In genomic region chr21:15004721-15005370, GRCh38 we compare ENCODE assay signal across 14 cellular contexts. TPM values are rescaled to one million over a fixed set of nuclear protein-coding genes. Genes with fewer than 3 reads are reported as not detected.
DNase-seq lines count a peak whose midpoint lies in the region; ATAC-seq, FAIRE-seq and TF ChIP-seq lines count a peak whose summit lies in the region.
"Had no signal": no experiment of that assay in that cellular context is flagged by ENCODE, and none has a peak within 500 bp of the region (broad histone marks: within the 10 kb centered on the region; RNA-seq: fewer than 3 reads in every experiment).

No MANE protein-coding gene starts in this region.

- H3K27ac Mint-ChIP-seq in MCF 10A (ENCODE audit: low read depth, unreplicated experiment), result no peak overlapping the region
- peak overlapping the region; percentile 59 for H3K27ac Mint-ChIP-seq in activated T-helper 1 cell treated with anti-CD3 and anti-CD28 coated beads, Interleukin-12 subunit alpha, Interleukin-12 subunit beta, Interleukin-2, Interleukin-4 antibody, amounts not matched to agents 30 ng/mL and 10 ng/mL and 1 ng/mL, durations not matched to agents 14 hours and 24 hours and 36 hours

- peak; percentile 5 for DNase-seq in MCF 10A (ENCODE audit: unreplicated experiment)
- no peak for DNase-seq in mammary epithelial cell
- DNase-seq in activated T-helper 1 cell treated with anti-CD3 and anti-CD28 coated beads, Interleukin-12 subunit alpha, Interleukin-12 subunit beta, Interleukin-2, Interleukin-4 antibody, amounts not matched to agents 30 ng/mL and 10 ng/mL and 1 ng/mL, durations not matched to agents 14 hours and 24 hours and 36 hours (ENCODE audit: low spot score), result no peak
- no peak for DNase-seq in HepG2 (ENCODE audit: low spot score)
- no peak for DNase-seq in ureter (ENCODE audit: low spot score)
- DNase-seq: activated CD4-positive, alpha-beta T cell treated with anti-CD3 and anti-CD28 coated beads for 4 hours; Calu3; GOT3; MV-4-11; OCI-M1 had no signal

- BruUV-seq in MCF 10A (replicated peaks; lab: Mats Ljungman, UMichigan), result no TSS peak
- BruUV-seq in mammary epithelial cell (replicated peaks; lab: Mats Ljungman, UMichigan), result no TSS peak
- BruUV-seq in HepG2 (replicated peaks; lab: Mats Ljungman, UMichigan), result no TSS peak

- H3K79me2 ChIP-seq in mammary epithelial cell (ENCODE audit: insufficient read depth, low read length) (peaks cover 99% of the 10 kb centered on the region), HepG2 (ENCODE audit: insufficient read depth, low read length) (peaks cover 100% of the 10 kb centered on the region)

- intact Hi-C loops in MCF 10A (cut with micrococcal nuclease) (no loop called here), mammary epithelial cell (cut with micrococcal nuclease) (no loop called here), HepG2 (cut with micrococcal nuclease; ENCODE audit: unreplicated experiment) (loop anchor here (5.0 kb wide), 1 partner anchor 143 kb away; no protein-coding TSS in a partner anchor)
- intact Hi-C loops in activated T-helper 1 cell treated with anti-CD3 and anti-CD28 coated beads, Interleukin-12 subunit alpha, Interleukin-12 subunit beta, Interleukin-2, Interleukin-4 antibody, amounts not matched to agents 30 ng/mL and 10 ng/mL and 1 ng/mL, durations not matched to agents 14 hours and 24 hours and 36 hours (cut with micrococcal nuclease), result loop anchor here (5.0 kb wide), 1 partner anchor 57 kb away; the partner anchor contains the start of gene NRIP1

- dilution Hi-C loops in mammary epithelial cell (cut with HindIII; ENCODE audit: low sequenced_read_pairs), result no loop called here

- ATAC-seq in HepG2 (no peak), GM21576 (IDR thresholded peaks at IDR 0.05; ENCODE audit: unreplicated experiment) (no peak)

- peaks cover 8% of the 10 kb centered on the region for H3K4me1 ChIP-seq in mammary epithelial cell (ENCODE audit: insufficient read depth, low read length)
- peaks cover 6% of the 10 kb centered on the region for H3K4me1 ChIP-seq in thymus (ENCODE audit: control insufficient read depth, insufficient read depth, low read length)
- H3K4me1 ChIP-seq in HepG2 (ENCODE audit: insufficient read depth, low read length), result peaks cover 85% of the 10 kb centered on the region

- no peak overlapping the region for H2AFZ ChIP-seq in mammary epithelial cell (ENCODE audit: low read depth, low read length)
- no peak overlapping the region for H2AFZ ChIP-seq in HepG2 (ENCODE audit: low read length)

- TF ChIP-seq CTCF in MCF 10A (IDR thresholded peaks at IDR 0.05; ENCODE audit: unreplicated experiment), result no peak
- no peak for TF ChIP-seq CTCF in mammary epithelial cell (conservative IDR thresholded peaks at IDR 0.05 in 1 of 2, IDR thresholded peaks at IDR 0.05 in 1 of 2; ENCODE audit: extremely low read depth in 1 of 2, insufficient read depth in 1 of 2, low read depth in 1 of 2, low read length in 2 of 2)
- no peak for TF ChIP-seq CTCF in HepG2 (CRISPR knock-in tag; IDR thresholded peaks at IDR 0.05)

- H3K27ac ChIP-seq in mammary epithelial cell (ENCODE audit: insufficient read depth, low read depth, low read length), result no peak overlapping the region
- H3K27ac ChIP-seq in thymus (ENCODE audit: low read depth), result no peak overlapping the region
- no peak overlapping the region for H3K27ac ChIP-seq in HepG2 (ENCODE audit: extremely low read length, insufficient read depth, low read length)
- H3K27ac ChIP-seq: coronary artery had no signal

- H3K36me3 ChIP-seq in mammary epithelial cell (ENCODE audit: insufficient read depth, low read length) (no peaks in the 10 kb centered on the region), thymus (ENCODE audit: control insufficient read depth, insufficient read depth) (no peaks in the 10 kb centered on the region), HepG2 (replicated peaks in 1 of 2; ENCODE audit: control insufficient read depth in 1 of 2, insufficient read depth in 2 of 2, low read length in 2 of 2) (peaks cover 7 to 40% of the 10 kb centered on the region in 2 experiments; a peak in 4 of 5 replicates)

- peaks cover 11% of the 10 kb centered on the region for H3K4me1 Mint-ChIP-seq in MCF 10A (ENCODE audit: insufficient read depth, unreplicated experiment)
- peaks cover 48% of the 10 kb centered on the region for H3K4me1 Mint-ChIP-seq in activated T-helper 1 cell treated with anti-CD3 and anti-CD28 coated beads, Interleukin-12 subunit alpha, Interleukin-12 subunit beta, Interleukin-2, Interleukin-4 antibody, amounts not matched to agents 30 ng/mL and 10 ng/mL and 1 ng/mL, durations not matched to agents 14 hours and 24 hours and 36 hours (ENCODE audit: low read depth)

- no peak overlapping the region for H3K4me3 Mint-ChIP-seq in MCF 10A (ENCODE audit: unreplicated experiment)
- peak overlapping the region; percentile 66 for H3K4me3 Mint-ChIP-seq in activated T-helper 1 cell treated with anti-CD3 and anti-CD28 coated beads, Interleukin-12 subunit alpha, Interleukin-12 subunit beta, Interleukin-2, Interleukin-4 antibody, amounts not matched to agents 30 ng/mL and 10 ng/mL and 1 ng/mL, durations not matched to agents 14 hours and 24 hours and 36 hours

- TF ChIP-seq RAD21 in HepG2 (CRISPR knock-in tag; IDR thresholded peaks at IDR 0.05), result no peak

- POLR2A ChIA-PET in MCF 10A (lab: Yijun Ruan, JAX), result no interaction called here
- POLR2A ChIA-PET in HepG2 (lab: Yijun Ruan, JAX), result no interaction called here

- H3K9me3 ChIP-seq in mammary epithelial cell (replicated peaks; ENCODE audit: insufficient read depth, low read length) (no peaks in the 10 kb centered on the region), thymus (ENCODE audit: control insufficient read depth) (no peaks in the 10 kb centered on the region), HepG2 (ENCODE audit: low read length) (no peaks in the 10 kb centered on the region)

- H4K20me1 ChIP-seq in mammary epithelial cell (ENCODE audit: insufficient read depth, low read length), result peaks cover 2% of the 10 kb centered on the region
- peaks cover 65% of the 10 kb centered on the region for H4K20me1 ChIP-seq in HepG2 (ENCODE audit: insufficient read depth, low read length)

- no peak for TF ChIP-seq POLR2A in HepG2 (IDR thresholded peaks at IDR 0.05; ENCODE audit: insufficient read depth in 1 of 2, low read depth in 2 of 2, low read length in 2 of 2)

- H3K27me3 Mint-ChIP-seq in MCF 10A (ENCODE audit: insufficient read depth, unreplicated experiment), result no peaks in the 10 kb centered on the region
- H3K27me3 Mint-ChIP-seq in activated T-helper 1 cell treated with anti-CD3 and anti-CD28 coated beads, Interleukin-12 subunit alpha, Interleukin-12 subunit beta, Interleukin-2, Interleukin-4 antibody, amounts not matched to agents 30 ng/mL and 10 ng/mL and 1 ng/mL, durations not matched to agents 14 hours and 24 hours and 36 hours (ENCODE audit: insufficient read depth), result no peaks in the 10 kb centered on the region

- H3K36me3 Mint-ChIP-seq in MCF 10A (ENCODE audit: insufficient read depth, unreplicated experiment), result peaks cover 8% of the 10 kb centered on the region
- peaks cover 10% of the 10 kb centered on the region for H3K36me3 Mint-ChIP-seq in activated T-helper 1 cell treated with anti-CD3 and anti-CD28 coated beads, Interleukin-12 subunit alpha, Interleukin-12 subunit beta, Interleukin-2, Interleukin-4 antibody, amounts not matched to agents 30 ng/mL and 10 ng/mL and 1 ng/mL, durations not matched to agents 14 hours and 24 hours and 36 hours (ENCODE audit: low read depth)

- H3K4me2 ChIP-seq in mammary epithelial cell (ENCODE audit: insufficient read depth, low read depth, low read length) (no peak overlapping the region), HepG2 (ENCODE audit: low read depth, low read length) (no peak overlapping the region)

- H3K9ac ChIP-seq in mammary epithelial cell (ENCODE audit: insufficient read depth, low read length) (no peak overlapping the region), HepG2 (ENCODE audit: insufficient read depth, low read depth, low read length) (no peak overlapping the region)

- H3K27me3 ChIP-seq in mammary epithelial cell (ENCODE audit: insufficient read depth, low read length) (no peaks in the 10 kb centered on the region), thymus (ENCODE audit: control insufficient read depth, insufficient read depth) (no peaks in the 10 kb centered on the region), HepG2 (ENCODE audit: control insufficient read depth in 1 of 2, insufficient read depth in 2 of 2, low read length in 2 of 2) (no peaks in the 10 kb centered on the region)

- TF ChIP-seq EP300 in HepG2 (IDR thresholded peaks at IDR 0.05; ENCODE audit: low read depth in 2 of 2, low read length in 2 of 2) (no peak), HepG2 (CRISPR knock-in tag; IDR thresholded peaks at IDR 0.05; ENCODE audit: borderline replicate concordance) (no peak)

- H3K4me3 ChIP-seq in mammary epithelial cell (replicated peaks in 1 of 3; ENCODE audit: insufficient read depth in 1 of 3, low read depth in 2 of 3, low read length in 3 of 3) (no peak overlapping the region), thymus (ENCODE audit: low read length) (peak overlapping the region; percentile 44), HepG2 (replicated peaks in 1 of 3; ENCODE audit: insufficient read depth in 1 of 3, low read depth in 2 of 3, low read length in 3 of 3) (no peak overlapping the region)
- H3K4me3 ChIP-seq: coronary artery had no signal

- peak; percentile 61 for FAIRE-seq in islet of Langerhans (lab: Jason Lieb, UNC)
- no peak for FAIRE-seq in HepG2 (lab: Jason Lieb, UNC)

- 41% methylated on average over 2 of the region's 2 CpGs for WGBS in mammary epithelial cell (ENCODE audit: low coverage, missing lambda C conversion rate)
- 63% methylated on average over 2 of the region's 2 CpGs for WGBS in thymus
- 92% methylated on average over 2 of the region's 2 CpGs for WGBS in HepG2 (ENCODE audit: low lambda C conversion rate)

- peaks cover 7% of the 10 kb centered on the region for H3K9me3 Mint-ChIP-seq in MCF 10A (ENCODE audit: unreplicated experiment)
- no peaks in the 10 kb centered on the region for H3K9me3 Mint-ChIP-seq in activated T-helper 1 cell treated with anti-CD3 and anti-CD28 coated beads, Interleukin-12 subunit alpha, Interleukin-12 subunit beta, Interleukin-2, Interleukin-4 antibody, amounts not matched to agents 30 ng/mL and 10 ng/mL and 1 ng/mL, durations not matched to agents 14 hours and 24 hours and 36 hours

- in situ Hi-C loops in mammary epithelial cell (cut with MboI; ENCODE audit: low sequenced_read_pairs in 2 of 2), result no loop called here
- in situ Hi-C loops in HepG2 (cut with HindIII; ENCODE audit: extremely low pct_ligation_motif_present, low pct_unique_long_range_greater_than_20kb), result no loop called here

- CTCF ChIA-PET in MCF 10A (lab: Yijun Ruan, JAX), result interaction anchor here (0.8 kb wide), 2 partner anchors 14 to 478 kb away, joined by 3 to 4 read pairs; no protein-coding TSS in a partner anchor
- CTCF ChIA-PET in mammary epithelial cell (lab: Charles Lee; ENCODE audit: low non-redundant PET), result no interaction called here
- CTCF ChIA-PET in HepG2 (lab: Yijun Ruan, JAX; ENCODE audit: low intra/inter-chr PET ratio, low total read pairs), result no interaction called here

RNA-seq across cellular contexts. Expression of gene NRIP1, which starts 60.0 kb away (rescaled TPM):
- total RNA-seq in MCF 10A (2022), result 26.5 and 31.4 TPM in 2 replicates
- 10 to 100 TPM; 40.8 to 73.7 TPM for total RNA-seq in mammary epithelial cell
- polyA plus RNA-seq in mammary epithelial cell, result 13.5 TPM
- 100 TPM for polyA minus RNA-seq in mammary epithelial cell
- 11.4 and 11.7 TPM in 2 replicates for total RNA-seq in activated T-helper 1 cell treated with anti-CD3 and anti-CD28 coated beads, Interleukin-12 subunit alpha, Interleukin-12 subunit beta, Interleukin-2, Interleukin-4 antibody, amounts not matched to agents 30 ng/mL and 10 ng/mL and 1 ng/mL, durations not matched to agents 14 hours and 24 hours and 36 hours
- polyA plus RNA-seq in thymus, result 22.5 TPM
- total RNA-seq in HepG2 (2016; rRNA removed; fragmentation: Illumina TruSeq; extraction: Trizol), result 69.0 and 99.0 TPM in 2 replicates
- 27.6 and 36.4 TPM in 2 replicates for total RNA-seq in HepG2 (2016; cell fraction: cytosol; rRNA removed; fragmentation: Illumina TruSeq; extraction: Trizol; ENCODE audit: low read depth)
- 66.8 and 94.5 TPM in 2 replicates for total RNA-seq in HepG2 (2016; cell fraction: insoluble cytoplasmic fraction; rRNA removed; fragmentation: Illumina TruSeq; extraction: Trizol)
- total RNA-seq in HepG2 (2016; cell fraction: membrane; rRNA removed; fragmentation: Illumina TruSeq; extraction: Trizol), result 25.1 and 28.0 TPM in 2 replicates
- total RNA-seq in HepG2 (2016; cell fraction: nucleus; rRNA removed; fragmentation: Illumina TruSeq; extraction: Trizol), result 94.9 and 106 TPM in 2 replicates
- polyA plus RNA-seq in HepG2 (2011; rRNA removed), result 18.1 and 21.0 TPM in 2 replicates
- polyA plus RNA-seq in HepG2 (2011; cell fraction: cytosol; rRNA removed), result 7.6 and 13.3 TPM in 2 replicates
- 13.9 and 17.0 TPM in 2 replicates for polyA plus RNA-seq in HepG2 (2011; cell fraction: nucleus; rRNA removed)
- 28.1 and 32.1 TPM in 2 replicates for polyA plus RNA-seq in HepG2 (2012)
- 1.1 and 1.3 TPM in 2 replicates for polyA plus RNA-seq in HepG2 (2016; cell fraction: cytosol; fragmentation: Illumina TruSeq; extraction: Trizol; ENCODE audit: low read depth)
- polyA plus RNA-seq in HepG2 (2016; cell fraction: insoluble cytoplasmic fraction; fragmentation: Illumina TruSeq; extraction: Trizol; ENCODE audit: low read depth), result 40.5 and 44.9 TPM in 2 replicates
- 4.3 and 4.9 TPM in 2 replicates for polyA plus RNA-seq in HepG2 (2016; cell fraction: membrane; fragmentation: Illumina TruSeq; extraction: Trizol; ENCODE audit: low read depth)
- 46.0 and 49.0 TPM in 2 replicates for polyA plus RNA-seq in HepG2 (2016; cell fraction: nucleus; fragmentation: Illumina TruSeq; extraction: Trizol; ENCODE audit: insufficient read depth, low read depth)
- 5.6 and 32.4 TPM in 2 replicates for polyA minus RNA-seq in HepG2 (2011; rRNA and poly(A)+ RNA removed; ENCODE audit: low replicate concordance)
- polyA minus RNA-seq in HepG2 (2011; cell fraction: cytosol; rRNA and poly(A)+ RNA removed), result 42.3 and 56.3 TPM in 2 replicates
- 188 and 226 TPM in 2 replicates for polyA minus RNA-seq in HepG2 (2011; cell fraction: nucleus; rRNA and poly(A)+ RNA removed)
- 45.5 TPM for total RNA-seq in ureter

Comparison
In these comparisons a context has a peak if more than half of its experiments do, and no peak if none do; other contexts are left out.
1. intact Hi-C loops: an anchor here in activated T-helper 1 cell treated with anti-CD3 and anti-CD28 coated beads, Interleukin-12 subunit alpha, Interleukin-12 subunit beta, Interleukin-2, Interleukin-4 antibody, amounts not matched to agents 30 ng/mL and 10 ng/mL and 1 ng/mL, durations not matched to agents 14 hours and 24 hours and 36 hours (5.0 kb wide) and HepG2 (5.0 kb wide); none called in MCF 10A and mammary epithelial cell.